In the genomic region with DNA sequence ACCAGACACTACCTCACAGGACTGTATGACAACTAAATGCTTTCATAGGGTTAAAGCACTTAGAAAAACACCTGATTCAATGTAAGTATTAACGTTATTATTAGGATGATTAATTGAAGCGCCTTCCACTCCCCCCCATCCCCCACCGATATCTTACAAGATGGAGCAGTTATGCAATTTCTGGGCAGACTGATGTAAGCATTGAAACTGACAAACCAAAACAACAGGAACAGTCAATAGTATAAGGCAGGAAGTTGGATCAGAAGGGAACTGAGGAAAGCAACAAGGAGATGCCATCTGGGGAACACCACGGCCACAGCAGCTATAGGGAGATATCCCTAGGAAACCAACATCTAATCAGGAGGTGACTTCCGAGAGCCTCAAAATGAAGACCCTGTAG, we compare ENCODE assay signal across 15 cellular contexts. TPM values are rescaled to one million over a fixed set of nuclear protein-coding genes. Genes with fewer than 3 reads are reported as not detected.
DNase-seq lines count a peak whose midpoint lies in the region; ATAC-seq, FAIRE-seq and TF ChIP-seq lines count a peak whose summit lies in the region.
"Had no signal": no experiment of that assay in that cellular context is flagged by ENCODE, and none has a peak within 500 bp of the region (broad histone marks: within the 10 kb centered on the region; RNA-seq: fewer than 3 reads in every experiment).

No MANE protein-coding gene starts in this region.

- H3K36me3 Mint-ChIP-seq in activated T-cell treated with anti-CD3 and anti-CD28 coated beads, Interleukin-2, amount 50 U/mL, for 24 hours (ENCODE audit: low read depth) = peaks cover 85% of the 10 kb centered on the region
- H3K36me3 Mint-ChIP-seq in stimulated activated naive B cell treated with anti-CD40 and anti-IgM and Interleukin-4, amounts not matched to agents 10 μg/mL and 1 μg/mL and 100 μg/mL, for 72 hours = peaks cover 50 to 59% of the 10 kb centered on the region in 2 donors
- H3K36me3 Mint-ChIP-seq in endodermal cell (ENCODE audit: low read depth) = no peaks in the 10 kb centered on the region

- H3K27ac Mint-ChIP-seq in activated T-cell treated with anti-CD3 and anti-CD28 coated beads, Interleukin-2, amount 50 U/mL, for 24 hours = peak overlapping the region; percentile 98
- peak overlapping the region; percentile 65 for H3K27ac Mint-ChIP-seq in stimulated activated naive B cell treated with anti-CD40 and anti-IgM and Interleukin-4, amounts not matched to agents 10 μg/mL and 1 μg/mL and 100 μg/mL, for 72 hours
- H3K27ac Mint-ChIP-seq in endodermal cell = no peak overlapping the region

- H3K27ac ChIP-seq in GM12878 (ENCODE audit: control insufficient read depth, insufficient read depth) (peak overlapping the region; percentile 99), endodermal cell (ENCODE audit: low read depth, low read length) (no peak overlapping the region)

- BruUV-seq in GM12878 (replicated peaks; lab: Mats Ljungman, UMichigan) = no TSS peak

- TF ChIP-seq POLR2A in GM12878 (IDR thresholded peaks at IDR 0.05; ENCODE audit: low read depth, low read length) = no peak

- DNase-seq in activated T-cell treated with anti-CD3 and anti-CD28 coated beads, Interleukin-2, amount 50 U/mL, for 24 hours = no peak
- DNase-seq in activated T-cell treated with anti-CD3 and anti-CD28 coated beads, Interleukin-2, amount 50 U/mL, for 1 hour = no peak
- peak; percentile 59 for DNase-seq in NOMO-1 treated with DMSO at 0.1 percent for 48 hours (lab: John Stamatoyannopoulos, UW; ENCODE audit: unreplicated experiment)
- DNase-seq in GM12878 (ENCODE audit: low read depth, low spot score) = no peak
- no peak for DNase-seq in stimulated activated naive B cell treated with anti-CD40 and anti-IgM and Interleukin-4, amounts not matched to agents 10 μg/mL and 1 μg/mL and 100 μg/mL, for 72 hours
- DNase-seq in endodermal cell = no peak
- DNase-seq in GM03348 (ENCODE audit: low spot score) = no peak
- DNase-seq in DMS79 treated with DMSO at 0.1 percent for 48 hours (lab: John Stamatoyannopoulos, UW) = no peak
- DNase-seq: anterior cingulate cortex; NCI-H1092 treated with DMSO at 0.1 percent for 48 hours; PC-3; stimulated activated CD4-positive, alpha-beta T cell treated with anti-CD3 and anti-CD28 coated beads, Interleukin-12 subunit alpha, Interleukin-12 subunit beta, amount 100 ng/mL, for 4 hours had no signal

- POLR2A ChIA-PET in GM12878 (lab: Charles Lee) = interaction anchor here (1.0 to 8.2 kb wide), 2 partner anchors 12 to 416 kb away, joined by 3 to 95 read pairs; no protein-coding TSS in a partner anchor

- intact Hi-C loops in GM12878 (cut with micrococcal nuclease; ENCODE audit: unreplicated experiment) = loop anchor here (10.0 kb wide), 1 partner anchor 397 kb away; no protein-coding TSS in a partner anchor

- H3K4me3 Mint-ChIP-seq in activated T-cell treated with anti-CD3 and anti-CD28 coated beads, Interleukin-2, amount 50 U/mL, for 24 hours = peak overlapping the region; percentile 97
- peak overlapping the region; percentile 76 to 81 for H3K4me3 Mint-ChIP-seq in stimulated activated naive B cell treated with anti-CD40 and anti-IgM and Interleukin-4, amounts not matched to agents 10 μg/mL and 1 μg/mL and 100 μg/mL, for 72 hours
- H3K4me3 Mint-ChIP-seq in endodermal cell = no peak overlapping the region

- H3K36me3 ChIP-seq in GM12878 (ENCODE audit: control insufficient read depth in 2 of 2, insufficient read depth in 2 of 2, low read length in 1 of 2) = peaks cover 0 to 5% of the 10 kb centered on the region in 2 experiments; a peak in 1 of 4 replicates
- no peaks in the 10 kb centered on the region for H3K36me3 ChIP-seq in endodermal cell (ENCODE audit: control insufficient read depth, insufficient read depth, low read length)

- SMC1A ChIA-PET in GM12878 (lab: Charles Lee; ENCODE audit: uncharacterized antibody, unreplicated experiment) = interaction anchor here (1.1 to 14.6 kb wide), 5 partner anchors 10 to 476 kb away, joined by 3 to 295 read pairs (median 3); a partner anchor contains a TSS

- H3K79me2 ChIP-seq in GM12878 (ENCODE audit: control insufficient read depth, insufficient read depth, low read length) = peaks cover 96% of the 10 kb centered on the region

- FAIRE-seq in GM12878 (lab: Jason Lieb, UNC) = no peak
- FAIRE-seq: endothelial cell of umbilical vein had no signal

- H2AFZ ChIP-seq in GM12878 (ENCODE audit: control insufficient read depth, low read depth, low read length) = no peak overlapping the region

- no peak for TF ChIP-seq EP300 in GM12878 (IDR thresholded peaks at IDR 0.05; ENCODE audit: borderline replicate concordance in 1 of 2, control insufficient read depth in 1 of 2, low read depth in 2 of 2, low read length in 2 of 2)

- H3K4me2 ChIP-seq in GM12878 (ENCODE audit: control insufficient read depth, insufficient read depth) = peak overlapping the region; percentile 99

- peak overlapping the region; percentile 72 for H3K4me3 ChIP-seq in GM12878
- no peak overlapping the region for H3K4me3 ChIP-seq in endodermal cell (ENCODE audit: low read length)

- H3K27me3 ChIP-seq in GM12878 (replicated peaks in 1 of 2; ENCODE audit: control insufficient read depth in 2 of 2, insufficient read depth in 2 of 2, low read length in 1 of 2) (no peaks in the 10 kb centered on the region), endodermal cell (ENCODE audit: control insufficient read depth, insufficient read depth, low read length, poor library complexity, severe bottlenecking) (no peaks in the 10 kb centered on the region)

- no peaks in the 10 kb centered on the region for H3K27me3 Mint-ChIP-seq in activated T-cell treated with anti-CD3 and anti-CD28 coated beads, Interleukin-2, amount 50 U/mL, for 24 hours
- H3K27me3 Mint-ChIP-seq in stimulated activated naive B cell treated with anti-CD40 and anti-IgM and Interleukin-4, amounts not matched to agents 10 μg/mL and 1 μg/mL and 100 μg/mL, for 72 hours = no peaks in the 10 kb centered on the region
- H3K27me3 Mint-ChIP-seq in endodermal cell (ENCODE audit: insufficient read depth) = peaks cover 4% of the 10 kb centered on the region

- H3K9ac ChIP-seq in GM12878 (ENCODE audit: control insufficient read depth, insufficient read depth, low read length) = peak overlapping the region; percentile 94
- no peak overlapping the region for H3K9ac ChIP-seq in endodermal cell (ENCODE audit: extremely low read depth, low read length, poor library complexity, severe bottlenecking)

- RAD21 ChIA-PET in GM12878 (lab: Charles Lee; ENCODE audit: unreplicated experiment) = interaction anchor here (1.7 to 10.9 kb wide), 2 partner anchors 10 to 18 kb away, joined by 7 to 184 read pairs; no protein-coding TSS in a partner anchor

- 2% methylated on average over 5 of the region's 5 CpGs for WGBS in GM12878 (ENCODE audit: insufficient coverage, insufficient replicate concordance, low lambda C conversion rate, missing lambda C conversion rate)
- 92 to 100% methylated on average over 1 to 4 of the region's 5 CpGs for WGBS in endodermal cell (ENCODE audit: insufficient coverage in 1 of 2, insufficient read length in 1 of 2), 2 experiments

- H4K20me1 ChIP-seq in GM12878 (ENCODE audit: control insufficient read depth, insufficient read depth) = no peaks in the 10 kb centered on the region; the same call in 1 of the 2 replicates

- ATAC-seq in GM12878 = no peak
- ATAC-seq in stimulated activated naive B cell treated with anti-CD40 and anti-IgM and Interleukin-4, amounts not matched to agents 10 μg/mL and 1 μg/mL and 100 μg/mL, for 72 hours (replicated peaks) = no peak
- ATAC-seq: PC-3 had no signal

- H3K9me3 Mint-ChIP-seq in activated T-cell treated with anti-CD3 and anti-CD28 coated beads, Interleukin-2, amount 50 U/mL, for 24 hours = no peaks in the 10 kb centered on the region
- no peaks in the 10 kb centered on the region for H3K9me3 Mint-ChIP-seq in stimulated activated naive B cell treated with anti-CD40 and anti-IgM and Interleukin-4, amounts not matched to agents 10 μg/mL and 1 μg/mL and 100 μg/mL, for 72 hours
- H3K9me3 Mint-ChIP-seq in endodermal cell = no peaks in the 10 kb centered on the region

- H3K9me3 ChIP-seq in GM12878 (replicated peaks; ENCODE audit: control insufficient read depth, insufficient read depth, low read length) (no peaks in the 10 kb centered on the region), endodermal cell (ENCODE audit: control insufficient read depth, low read length) (no peaks in the 10 kb centered on the region)

- H3K4me1 ChIP-seq in GM12878 (ENCODE audit: control insufficient read depth, insufficient read depth, low read length) (peaks cover 3% of the 10 kb centered on the region; the same call in 1 of the 2 replicates), endodermal cell (ENCODE audit: control insufficient read depth, insufficient read depth, low read length) (peaks cover 4% of the 10 kb centered on the region)

- CTCF ChIA-PET in GM12878 (lab: Yijun Ruan, JAX) = interaction anchor here (1.0 to 17.1 kb wide), 3 partner anchors 10 to 27 kb away, joined by 3 to 172 read pairs (median 4); no protein-coding TSS in a partner anchor

- no peak for TF ChIP-seq RAD21 in GM12878 (IDR thresholded peaks at IDR 0.05; ENCODE audit: insufficient read depth, low read depth, low read length)

- H3K4me1 Mint-ChIP-seq in activated T-cell treated with anti-CD3 and anti-CD28 coated beads, Interleukin-2, amount 50 U/mL, for 24 hours (ENCODE audit: low read depth) = peaks cover 69% of the 10 kb centered on the region
- peaks cover 34 to 53% of the 10 kb centered on the region in 2 donors for H3K4me1 Mint-ChIP-seq in stimulated activated naive B cell treated with anti-CD40 and anti-IgM and Interleukin-4, amounts not matched to agents 10 μg/mL and 1 μg/mL and 100 μg/mL, for 72 hours
- H3K4me1 Mint-ChIP-seq in endodermal cell = peaks cover 26% of the 10 kb centered on the region

- TF ChIP-seq CTCF in GM12878 (IDR thresholded peaks at IDR 0.05 in 2 of 3, conservative IDR thresholded peaks at IDR 0.05 in 1 of 3; ENCODE audit: control insufficient read depth in 2 of 3, extremely low read depth in 1 of 3, insufficient read depth in 1 of 3, low read depth in 3 of 3, low read length in 3 of 3) = no peak
- no peak for TF ChIP-seq CTCF in endodermal cell (conservative IDR thresholded peaks at IDR 0.05)

- in situ Hi-C loops in GM12878 (cut with MboI) = loop anchor here (10.0 kb wide), 2 partner anchors 377 to 473 kb away; a partner anchor contains a TSS

RNA-seq across cellular contexts. Expression of a gene that starts 3.8 kb away (rescaled TPM):
- 630 and 672 TPM in 2 replicates for total RNA-seq in GM12878 (2013; cell fraction: nucleolus; rRNA removed)
- total RNA-seq in GM12878 (2014; rRNA removed) (1,359 and 1,536 TPM in 2 replicates), GM12878 (2014; rRNA removed; fragmentation: Illumina TruSeq; extraction: Trizol) (1,765 and 1,770 TPM in 2 replicates), GM12878 (2021) (1,593 and 1,649 TPM in 2 replicates), endodermal cell (10 to 100 TPM in 1 of 2 donors, 1 to 10 TPM in 1; 3.0 to 16.8 TPM)
- 790 TPM for polyA plus RNA-seq in GM12878 (2011; ENCODE audit: low read depth)
- polyA plus RNA-seq in GM12878 (2011; rRNA removed) (1,518 and 1,924 TPM in 2 replicates), GM12878 (2014; fragmentation: Illumina TruSeq; extraction: Trizol) (2,201 and 2,644 TPM in 2 replicates), GM12878 (2014; fragmentation: Nextera tagmentation; extraction: Ambion mirVana) (1,000 to 10,000 TPM in 1 of 2 experiments, 100 to 1,000 TPM in 1; 775 to 1,062 TPM), GM12878 (2014; rRNA removed) (1,106 and 1,239 TPM in 2 replicates), GM12878 (2016; fragmentation: Nextera tagmentation; extraction: Ambion mirVana) (1,000 to 10,000 TPM; 1,617 to 1,624 TPM)
- 938 and 1,004 TPM in 2 replicates for polyA plus RNA-seq in GM12878 (2011; cell fraction: cytosol; rRNA removed)
- 570 and 928 TPM in 2 replicates for polyA plus RNA-seq in GM12878 (2011; cell fraction: nucleus; rRNA removed)
- 792 and 882 TPM in 2 replicates for polyA plus RNA-seq in GM12878 (2012)
- polyA minus RNA-seq in GM12878 (2011; rRNA and poly(A)+ RNA removed) = 1,516 and 1,624 TPM in 2 replicates
- 490 and 574 TPM in 2 replicates for polyA minus RNA-seq in GM12878 (2011; cell fraction: cytosol; rRNA and poly(A)+ RNA removed)
- 248 and 443 TPM in 2 replicates for polyA minus RNA-seq in GM12878 (2011; cell fraction: nucleus; rRNA and poly(A)+ RNA removed)
- polyA plus RNA-seq in endodermal cell (2013, experiment 1 of 2) = 1.5 TPM
- polyA plus RNA-seq in endodermal cell (2013, experiment 2 of 2) = 1.5 TPM
- total RNA-seq: myocyte had no signal
- polyA plus RNA-seq: AG04450 had no signal

RNA-seq across cellular contexts. Expression of a gene that starts 33.6 kb away (rescaled TPM):
- total RNA-seq in GM12878 (2013; cell fraction: nucleolus; rRNA removed) = 1.0 and 1.9 TPM in 2 replicates
- total RNA-seq in GM12878 (2014; rRNA removed) = 0.34 and 1.0 TPM in 2 replicates
- total RNA-seq in GM12878 (2014; rRNA removed; fragmentation: Illumina TruSeq; extraction: Trizol) = 0.98 and 1.2 TPM in 2 replicates
- 0.51 and 0.56 TPM in 2 replicates for total RNA-seq in GM12878 (2021)
- not detected for polyA plus RNA-seq in GM12878 (2011; ENCODE audit: low read depth)
- polyA plus RNA-seq in GM12878 (2011; rRNA removed) = 0.04 TPM in 1 of 2 replicates, not detected in the other
- not detected in 2 replicates for polyA plus RNA-seq in GM12878 (2011; cell fraction: cytosol; rRNA removed)
- polyA plus RNA-seq in GM12878 (2011; cell fraction: nucleus; rRNA removed) = not detected in 2 replicates
- 0.14 and 0.17 TPM in 2 replicates for polyA plus RNA-seq in GM12878 (2012)
- polyA plus RNA-seq in GM12878 (2014; fragmentation: Illumina TruSeq; extraction: Trizol) = 0.88 and 1.3 TPM in 2 replicates
- polyA plus RNA-seq in GM12878 (2014; fragmentation: Nextera tagmentation; extraction: Ambion mirVana) = under 1 TPM; 0.40 to 0.76 TPM
- polyA plus RNA-seq in GM12878 (2014; rRNA removed) = 0.61 and 0.78 TPM in 2 replicates
- polyA plus RNA-seq in GM12878 (2016; fragmentation: Nextera tagmentation; extraction: Ambion mirVana) = under 1 TPM; 0.56 to 0.92 TPM
- polyA minus RNA-seq in GM12878 (2011; rRNA and poly(A)+ RNA removed) = not detected in 2 replicates
- not detected in 2 replicates for polyA minus RNA-seq in GM12878 (2011; cell fraction: cytosol; rRNA and poly(A)+ RNA removed)
- not detected in 2 replicates for polyA minus RNA-seq in GM12878 (2011; cell fraction: nucleus; rRNA and poly(A)+ RNA removed)
- not detected for total RNA-seq in endodermal cell
- 0.25 TPM for polyA plus RNA-seq in endodermal cell (2013, experiment 1 of 2)
- 0.12 TPM for polyA plus RNA-seq in endodermal cell (2013, experiment 2 of 2)
- total RNA-seq: endothelial cell of umbilical vein, myocyte had no signal
- polyA plus RNA-seq: AG04450 had no signal

Comparison
In these comparisons a context has a peak if more than half of its experiments do, and no peak if none do; other contexts are left out.
1. RNA of a gene that starts 3.8 kb away (total RNA-seq): 630 to 1,770 TPM in GM12878; 3.0 to 16.8 TPM in endodermal cell; every median in the first group is over 10 times any median in the second.